In the genomic region with DNA sequence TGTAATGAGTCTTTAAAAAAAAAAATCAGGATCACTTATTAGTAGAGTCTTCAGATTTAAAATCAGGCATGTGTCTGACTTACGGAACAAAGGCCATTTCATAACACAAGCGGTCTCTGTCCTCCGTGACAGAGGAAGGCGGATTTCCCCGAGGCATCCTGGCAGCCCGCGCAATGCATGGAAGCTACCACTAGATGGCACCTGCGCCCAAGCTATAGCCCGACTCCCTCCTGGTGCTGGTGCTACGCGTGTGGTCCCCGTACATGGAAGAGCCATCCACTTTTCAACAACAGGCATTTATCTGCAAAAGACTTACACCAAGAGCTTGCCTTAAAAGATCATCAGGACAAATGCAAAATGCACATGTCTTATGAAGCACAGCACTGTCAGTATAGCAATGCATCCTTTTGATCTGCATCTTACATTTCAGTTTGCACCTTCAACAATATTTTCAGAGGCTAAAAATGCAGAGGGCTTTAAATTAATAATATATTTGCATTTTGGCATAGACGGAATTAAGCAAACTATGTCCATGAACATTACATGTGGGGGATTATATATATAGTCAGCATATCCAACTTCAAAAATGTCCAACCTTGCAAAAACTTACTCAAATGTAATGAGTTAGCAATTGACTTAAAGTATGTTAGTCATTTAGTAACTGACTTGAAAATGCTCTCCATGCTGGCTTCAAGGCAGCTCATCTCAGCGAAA, we compare ENCODE assay signal across 8 cellular contexts.
DNase-seq lines count a peak whose midpoint lies in the region; ATAC-seq and TF ChIP-seq lines count a peak whose summit lies in the region.

No MANE protein-coding gene starts in this region.

- H3K4me1 Mint-ChIP-seq in activated CD4-positive, alpha-beta T cell treated with anti-CD3 and anti-CD28 coated beads for 36 hours = peaks cover 5% of the 10 kb centered on the region

- H3K27ac Mint-ChIP-seq in activated CD4-positive, alpha-beta T cell treated with anti-CD3 and anti-CD28 coated beads for 36 hours = no peak overlapping the region

- no peak overlapping the region for H3K4me3 ChIP-seq in BE2C (ENCODE audit: low read depth, low read length)

- POLR2A ChIA-PET in activated CD4-positive, alpha-beta T cell treated with anti-CD3 and anti-CD28 coated beads for 36 hours (lab: Charles Lee) = no interaction called here

- H3K9me3 Mint-ChIP-seq in activated CD4-positive, alpha-beta T cell treated with anti-CD3 and anti-CD28 coated beads for 36 hours (ENCODE audit: low read depth) = no peaks in the 10 kb centered on the region

- CTCF ChIA-PET in activated CD4-positive, alpha-beta T cell treated with anti-CD3 and anti-CD28 coated beads for 36 hours (lab: Charles Lee) = interaction anchor here (0.5 to 6.0 kb wide), 23 partner anchors 12 to 941 kb away, joined by 3 to 65 read pairs (median 4); no protein-coding TSS in a partner anchor

- H3K9me3 ChIP-seq in BE2C = no peaks in the 10 kb centered on the region

- H3K36me3 ChIP-seq in BE2C = no peaks in the 10 kb centered on the region

- intact Hi-C loops in activated CD4-positive, alpha-beta T cell treated with anti-CD3 and anti-CD28 coated beads for 36 hours (cut with DNase I, micrococcal nuclease) = loop anchor here (1.0 to 5.0 kb wide), 8 partner anchors 94 to 404 kb away; no protein-coding TSS in a partner anchor

- no peaks in the 10 kb centered on the region for H3K27me3 ChIP-seq in BE2C

- TF ChIP-seq CTCF in BE2C (IDR thresholded peaks at IDR 0.05; ENCODE audit: low read depth, low read length) = peak; percentile 78

- no peaks in the 10 kb centered on the region for H3K4me1 ChIP-seq in BE2C

- H3K4me3 Mint-ChIP-seq in activated CD4-positive, alpha-beta T cell treated with anti-CD3 and anti-CD28 coated beads for 36 hours = no peak overlapping the region

- H3K36me3 Mint-ChIP-seq in activated CD4-positive, alpha-beta T cell treated with anti-CD3 and anti-CD28 coated beads for 36 hours (ENCODE audit: low read depth) = no peaks in the 10 kb centered on the region

- no peaks in the 10 kb centered on the region for H3K27me3 Mint-ChIP-seq in activated CD4-positive, alpha-beta T cell treated with anti-CD3 and anti-CD28 coated beads for 36 hours

- DNase-seq in BE2C (peak; percentile 66), GM19238 (ENCODE audit: insufficient read length, low spot score) (peak; percentile 89), NCI-H510A (lab: John Stamatoyannopoulos, UW) (peak; percentile 51), cerebellum (ENCODE audit: low spot score) (peak; percentile 72), left lobe of liver (ENCODE audit: low spot score) (peak; percentile 83)
- DNase-seq in activated CD4-positive, alpha-beta T cell treated with anti-CD3 and anti-CD28 coated beads for 36 hours = peak; percentile 87
- DNase-seq in stimulated activated CD4-positive, alpha-beta T cell treated with anti-CD3 and anti-CD28 coated beads, Interleukin-4, amount 100 ng/mL, for 4 hours = peak; percentile 66 to 74

- ATAC-seq in HG03280 (IDR thresholded peaks at IDR 0.05; ENCODE audit: unreplicated experiment) (peak; percentile 87), left lobe of liver (peak; percentile 99)
- ATAC-seq in activated CD4-positive, alpha-beta T cell treated with anti-CD3 and anti-CD28 coated beads for 36 hours = peak; percentile 96
